29 cellular contexts compared by ENCODE assay signal in the genomic region with DNA sequence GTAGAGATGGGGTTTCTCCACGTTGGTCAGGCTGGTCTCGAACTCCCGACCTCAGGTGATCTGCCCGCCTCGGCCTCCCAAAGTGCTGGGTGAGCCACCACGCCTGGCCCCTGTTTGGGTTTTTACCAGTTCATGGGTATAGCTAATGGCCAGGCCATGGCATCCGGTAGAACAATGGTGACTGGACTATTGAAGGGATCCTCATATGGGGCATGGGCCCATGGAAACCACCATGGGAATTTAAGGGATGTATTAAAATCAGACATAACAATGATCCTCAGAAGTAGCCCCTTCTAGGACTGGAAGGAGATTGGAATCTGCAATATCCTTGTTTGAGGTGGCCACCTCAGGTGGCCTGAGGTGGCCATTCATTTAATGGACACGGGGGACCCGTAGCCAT. TPM values are rescaled to one million over a fixed set of nuclear protein-coding genes. Genes with fewer than 3 reads are reported as not detected.
"Had no signal": no experiment of that assay in that cellular context is flagged by ENCODE, and none has a peak within 500 bp of the region (broad histone marks: within the 10 kb centered on the region; RNA-seq: fewer than 3 reads in every experiment).

No MANE protein-coding gene starts in this region.

- H3K27me3 ChIP-seq: testis, thyroid gland, transverse colon, upper lobe of left lung, upper lobe of right lung, uterus, vagina had no signal

- H3K9me3 ChIP-seq: stomach, suprapubic skin, testis, thoracic aorta, thyroid gland, tibial artery, tibial nerve, transverse colon, upper lobe of left lung, upper lobe of right lung, uterus, vagina had no signal

- H3K4me3 ChIP-seq: stomach, suprapubic skin, testis, thoracic aorta, thyroid gland, tibial artery, tibial nerve, transverse colon, upper lobe of left lung, upper lobe of right lung, uterus, vagina had no signal

- H3K27ac ChIP-seq: stomach, suprapubic skin, testis, thoracic aorta, thyroid gland, tibial artery, tibial nerve, transverse colon, upper lobe of left lung, upper lobe of right lung, uterus, vagina had no signal

- ATAC-seq: stimulated activated effector memory CD8-positive, alpha-beta T cell treated with anti-CD3 and anti-CD28 coated beads, Interleukin-12 subunit alpha, Interleukin-12 subunit beta, amount 100 ng/mL, for 72 hours; stimulated activated memory B cell treated with anti-CD40 and anti-IgM and Interleukin-4, amounts not matched to agents 10 μg/mL and 1 μg/mL and 100 μg/mL, for 72 hours; stimulated activated naive B cell treated with anti-CD40 and anti-IgM and Interleukin-4, amounts not matched to agents 10 μg/mL and 1 μg/mL and 100 μg/mL, for 72 hours; stimulated activated naive CD8-positive, alpha-beta T cell treated with anti-CD3 and anti-CD28 coated beads, Interleukin-15, amount 100 ng/mL, for 72 hours; stimulated activated naive CD8-positive, alpha-beta T cell treated with anti-CD3 and anti-CD28 coated beads, Interleukin-15, Interleukin-2, amounts not matched to agents 100 U/mL and 50 U/mL, for 24 hours; upper lobe of right lung had no signal

- H3K4me1 ChIP-seq: testis, thyroid gland, uterus had no signal

- H3K36me3 ChIP-seq: stomach, suprapubic skin, thoracic aorta, thyroid gland, tibial artery, tibial nerve, transverse colon, upper lobe of left lung, upper lobe of right lung, uterus, vagina had no signal

- DNase-seq: stimulated activated CD4-positive, alpha-beta T cell treated with anti-CD3 and anti-CD28 coated beads, Interleukin-2, amount 100 ng/mL, for 48 hours; stimulated activated CD4-positive, alpha-beta T cell treated with anti-CD3 and anti-CD28 coated beads, Interleukin-4, amount 100 ng/mL, for 1 hour; stimulated activated CD4-positive, alpha-beta T cell treated with anti-CD3 and anti-CD28 coated beads, Interleukin-4, amount 100 ng/mL, for 24 hours; stimulated activated CD4-positive, alpha-beta T cell treated with anti-CD3 and anti-CD28 coated beads, Interleukin-4, amount 100 ng/mL, for 4 hours; stimulated activated CD8-positive, alpha-beta memory T cell treated with anti-CD3 and anti-CD28 coated beads, Interleukin-4, amount 100 ng/mL, for 48 hours; stimulated activated naive B cell treated with anti-CD40 and anti-IgM and Interleukin-4, amounts not matched to agents 10 μg/mL and 1 μg/mL and 100 μg/mL, for 72 hours; stimulated activated naive CD4-positive, alpha-beta T cell; stimulated activated naive CD4-positive, alpha-beta T cell treated with Interleukin-2 at 50 U/mL for 16 hours; stimulated activated naive CD8-positive, alpha-beta T cell treated with anti-CD3 and anti-CD28 coated beads, Interleukin-15, amount 100 ng/mL, for 72 hours; stimulated activated naive CD8-positive, alpha-beta T cell treated with anti-CD3 and anti-CD28 coated beads, Interleukin-15, Interleukin-2, amounts not matched to agents 100 U/mL and 50 U/mL, for 24 hours; stomach; substantia nigra; testis; thyroid gland; tibial artery; transverse colon; trophoblast cell; upper lobe of right lung; uterus had no signal

RNA-seq across cellular contexts. Expression of gene GUCY2D, which starts 17.5 kb away (rescaled TPM):
- total RNA-seq: stomach, subcutaneous adipose tissue, suprapubic skin, thoracic aorta, thyroid gland, urinary bladder, vagina had no signal
- polyA plus RNA-seq: urinary bladder had no signal

RNA-seq across cellular contexts. Expression of gene ALOX15B, which starts 54.0 kb away (rescaled TPM):
- total RNA-seq: temporal lobe, urinary bladder had no signal

RNA-seq across cellular contexts. Expression of gene KCNAB3, which starts 55.2 kb away (rescaled TPM):
- total RNA-seq: thoracic aorta had no signal
